In the genomic region with DNA sequence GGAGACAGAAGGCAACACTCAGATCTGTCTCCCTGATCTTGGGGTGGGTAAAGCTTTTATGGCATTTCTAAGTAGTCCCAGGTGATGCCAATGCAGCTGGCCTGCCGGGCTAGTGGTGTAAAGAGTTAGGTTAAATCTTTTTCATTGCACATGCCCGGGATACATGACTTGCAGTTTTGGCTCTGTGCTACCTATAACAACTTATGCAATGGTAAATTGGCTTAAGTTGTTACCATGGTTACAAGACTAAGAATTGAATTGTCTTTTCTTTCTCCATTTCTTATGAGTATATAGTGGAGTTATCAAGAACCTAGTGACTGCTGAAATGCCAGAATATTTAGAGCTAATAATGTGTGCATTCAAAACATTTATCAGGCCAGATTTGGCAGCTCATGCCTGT, we compare ENCODE assay signal across 27 cellular contexts. TPM values are rescaled to one million over a fixed set of nuclear protein-coding genes. Genes with fewer than 3 reads are reported as not detected.
DNase-seq lines count a peak whose midpoint lies in the region; ATAC-seq, FAIRE-seq and TF ChIP-seq lines count a peak whose summit lies in the region.
"Had no signal": no experiment of that assay in that cellular context is flagged by ENCODE, and none has a peak within 500 bp of the region (broad histone marks: within the 10 kb centered on the region; RNA-seq: fewer than 3 reads in every experiment).

No MANE protein-coding gene starts in this region.

- no peak for DNase-seq in mammary epithelial cell
- DNase-seq in breast epithelium (ENCODE audit: low spot score in 2 of 2): no peak
- DNase-seq in K562 (ENCODE audit: extremely low read depth in 1 of 4, low spot score in 3 of 4): no peak
- DNase-seq in dorsolateral prefrontal cortex: no peak
- DNase-seq in activated naive CD4-positive, alpha-beta T cell treated with Interleukin-2 at 50 U/mL for 16 hours: no peak
- no peak for DNase-seq in body of pancreas
- DNase-seq: ACHN; AML-193; BE2C; CD4-positive, alpha-beta T cell; CD8-positive, alpha-beta memory T cell; DMS 273 treated with DMSO at 0.1 percent for 48 hours; DMS53; DMS79 treated with DMSO at 0.1 percent for 48 hours; GF-D8; GOT3; HFFc6 had no signal

- no peak for ATAC-seq in K562
- ATAC-seq in body of pancreas: no peak

- no peaks in the 10 kb centered on the region for H4K20me1 ChIP-seq in mammary epithelial cell (ENCODE audit: insufficient read depth, low read length)
- H4K20me1 ChIP-seq in K562 (replicated peaks; ENCODE audit: control insufficient read depth, insufficient read depth, low read length): no peaks in the 10 kb centered on the region
- H4K20me1 ChIP-seq: BLaER1 treated with 17β-estradiol and CSF1 and Interleukin-3, amounts not matched to agents 10 nM and 100 nM had no signal

- no peak overlapping the region for H3K9ac ChIP-seq in mammary epithelial cell (ENCODE audit: insufficient read depth, low read length)
- H3K9ac ChIP-seq in K562 (ENCODE audit: insufficient read depth in 1 of 2, low read depth in 2 of 2, low read length in 2 of 2): no peak overlapping the region
- H3K9ac ChIP-seq: BLaER1 treated with 17β-estradiol and CSF1 and Interleukin-3, amounts not matched to agents 10 nM and 100 nM had no signal

- H3K4me3 ChIP-seq in mammary epithelial cell (replicated peaks in 1 of 3; ENCODE audit: insufficient read depth in 1 of 3, low read depth in 2 of 3, low read length in 3 of 3) (no peak overlapping the region), breast epithelium (no peak overlapping the region), K562 (no peak overlapping the region), dorsolateral prefrontal cortex (no peak overlapping the region), body of pancreas (no peak overlapping the region)
- H3K4me3 ChIP-seq: BLaER1 treated with 17β-estradiol and CSF1 and Interleukin-3, amounts not matched to agents 10 nM and 100 nM; HAP-1 had no signal

- TF ChIP-seq EP300 in K562 (IDR thresholded peaks at IDR 0.05; ENCODE audit: low read length): no peak

- TF ChIP-seq POLR2A in breast epithelium (IDR thresholded peaks at IDR 0.05): no peak
- TF ChIP-seq POLR2A in K562 (conservative IDR thresholded peaks at IDR 0.05): no peak
- no peak for TF ChIP-seq POLR2A in body of pancreas (IDR thresholded peaks at IDR 0.05)

- H3K79me2 ChIP-seq in mammary epithelial cell (ENCODE audit: insufficient read depth, low read length) (no peaks in the 10 kb centered on the region), K562 (ENCODE audit: control insufficient read depth, insufficient read depth, low read length) (no peaks in the 10 kb centered on the region)

- H3K27me3 ChIP-seq in mammary epithelial cell (ENCODE audit: insufficient read depth, low read length) (no peaks in the 10 kb centered on the region), breast epithelium (no peaks in the 10 kb centered on the region), K562 (ENCODE audit: control insufficient read depth in 2 of 2, insufficient read depth in 2 of 2, low read length in 2 of 2) (no peaks in the 10 kb centered on the region; a peak in 1 of 5 replicates), dorsolateral prefrontal cortex (peaks cover 0 to 23% (median 9%) of the 10 kb centered on the region in 45 donors), body of pancreas (no peaks in the 10 kb centered on the region)
- H3K27me3 ChIP-seq: BE2C had no signal

- H3K4me2 ChIP-seq in mammary epithelial cell (ENCODE audit: insufficient read depth, low read depth, low read length) (no peak overlapping the region), K562 (ENCODE audit: insufficient read depth, low read length) (no peak overlapping the region)
- H3K4me2 ChIP-seq: BLaER1 treated with 17β-estradiol and CSF1 and Interleukin-3, amounts not matched to agents 10 nM and 100 nM had no signal

- TF ChIP-seq RAD21 in K562 (CRISPR knock-in tag; conservative IDR thresholded peaks at IDR 0.05 in 1 of 2, IDR thresholded peaks at IDR 0.05 in 1 of 2): no peak

- H3K36me3 ChIP-seq in mammary epithelial cell (ENCODE audit: insufficient read depth, low read length): no peaks in the 10 kb centered on the region
- no peaks in the 10 kb centered on the region for H3K36me3 ChIP-seq in breast epithelium
- no peaks in the 10 kb centered on the region for H3K36me3 ChIP-seq in K562 (ENCODE audit: control insufficient read depth, insufficient read depth, low read length)
- H3K36me3 ChIP-seq in body of pancreas (replicated peaks in 1 of 2; ENCODE audit: insufficient read depth in 1 of 2, low read depth in 2 of 2): no peaks in the 10 kb centered on the region
- H3K36me3 ChIP-seq: BE2C; BLaER1 treated with 17β-estradiol and CSF1 and Interleukin-3, amounts not matched to agents 10 nM and 100 nM; HAP-1 had no signal

- peak overlapping the region; percentile 33 for H2AFZ ChIP-seq in mammary epithelial cell (ENCODE audit: low read depth, low read length)
- H2AFZ ChIP-seq in K562 (ENCODE audit: low read depth, low read length): no peak overlapping the region

- intact Hi-C loops in mammary epithelial cell (cut with micrococcal nuclease): no loop called here
- intact Hi-C loops in breast epithelium (cut with DNase I; ENCODE audit: low total_unique reads): no loop called here
- intact Hi-C loops in K562 (cut with micrococcal nuclease): no loop called here
- intact Hi-C loops in dorsolateral prefrontal cortex (cut with DNase I): no loop called here
- intact Hi-C loops in body of pancreas (cut with DNase I): no loop called here

- BruUV-seq in mammary epithelial cell (replicated peaks; lab: Mats Ljungman, UMichigan) (no TSS peak), K562 (replicated peaks; lab: Mats Ljungman, UMichigan) (no TSS peak)

- no peaks in the 10 kb centered on the region for H3K9me3 ChIP-seq in mammary epithelial cell (replicated peaks; ENCODE audit: insufficient read depth, low read length)
- H3K9me3 ChIP-seq in breast epithelium: peaks cover 0 to 1% of the 10 kb centered on the region in 2 donors
- H3K9me3 ChIP-seq in K562 (replicated peaks; ENCODE audit: control insufficient read depth, insufficient read depth, low read depth, low read length): no peaks in the 10 kb centered on the region
- no peaks in the 10 kb centered on the region for H3K9me3 ChIP-seq in body of pancreas
- H3K9me3 ChIP-seq: BE2C, HAP-1 had no signal

- WGBS in mammary epithelial cell (ENCODE audit: low coverage, missing lambda C conversion rate): 29% methylated on average over 2 of the region's 2 CpGs
- WGBS in K562 (ENCODE audit: insufficient coverage, low coverage, missing lambda C conversion rate): 2% methylated on average over 2 of the region's 2 CpGs
- 68 to 71% methylated on average over 2 of the region's 2 CpGs for WGBS in body of pancreas, 2 donors

- in situ Hi-C loops in mammary epithelial cell (cut with MboI; ENCODE audit: low sequenced_read_pairs in 2 of 2) (no loop called here), K562 (cut with MboI) (no loop called here)

- FAIRE-seq in K562 (lab: Jason Lieb, UNC): no peak
- FAIRE-seq: A204.1, D721Med, GM12891, GM18507, H54 had no signal

- no peaks in the 10 kb centered on the region for H3K9me1 ChIP-seq in K562 (ENCODE audit: control insufficient read depth, insufficient read depth, low read length)

- POLR2A ChIA-PET in K562 (lab: Yijun Ruan, JAX): no interaction called here

- H3K4me1 ChIP-seq in mammary epithelial cell (ENCODE audit: insufficient read depth, low read length): peaks cover 16% of the 10 kb centered on the region
- peaks cover 0 to 8% of the 10 kb centered on the region in 2 donors for H3K4me1 ChIP-seq in breast epithelium
- H3K4me1 ChIP-seq in K562 (replicated peaks in 1 of 2; ENCODE audit: control insufficient read depth in 2 of 2, insufficient read depth in 2 of 2, low read length in 2 of 2): peaks cover 0 to 5% of the 10 kb centered on the region in 2 experiments; a peak in 1 of 5 replicates
- peaks cover 12% of the 10 kb centered on the region for H3K4me1 ChIP-seq in body of pancreas
- H3K4me1 ChIP-seq: BE2C, HAP-1 had no signal

- dilution Hi-C loops in mammary epithelial cell (cut with HindIII; ENCODE audit: low sequenced_read_pairs): no loop called here

- no peak for TF ChIP-seq CTCF in mammary epithelial cell (conservative IDR thresholded peaks at IDR 0.05 in 1 of 2, IDR thresholded peaks at IDR 0.05 in 1 of 2; ENCODE audit: extremely low read depth in 1 of 2, insufficient read depth in 1 of 2, low read depth in 1 of 2, low read length in 2 of 2)
- TF ChIP-seq CTCF in breast epithelium (IDR thresholded peaks at IDR 0.05): no peak
- no peak for TF ChIP-seq CTCF in K562 (IDR thresholded peaks at IDR 0.05 in 2 of 3, conservative IDR thresholded peaks at IDR 0.05 in 1 of 3; ENCODE audit: insufficient read depth in 2 of 3, low read depth in 1 of 3, low read length in 3 of 3)
- no peak for TF ChIP-seq CTCF in dorsolateral prefrontal cortex (IDR thresholded peaks at IDR 0.05 in 54 of 56, conservative IDR thresholded peaks at IDR 0.05 in 2 of 56; ENCODE audit: low read depth in 1 of 56, partially characterized antibody in 56 of 56)
- TF ChIP-seq CTCF in body of pancreas (IDR thresholded peaks at IDR 0.05): no peak

- CTCF ChIA-PET in mammary epithelial cell (lab: Charles Lee; ENCODE audit: low non-redundant PET) (no interaction called here), K562 (lab: Yijun Ruan, JAX; ENCODE audit: low intra/inter-chr PET ratio) (no interaction called here)

- H3K27ac ChIP-seq in mammary epithelial cell (ENCODE audit: insufficient read depth, low read depth, low read length): no peak overlapping the region
- H3K27ac ChIP-seq in breast epithelium: no peak overlapping the region
- no peak overlapping the region for H3K27ac ChIP-seq in K562 (ENCODE audit: extremely low read depth, low read depth, low read length)
- peak overlapping the region in 40 of 59 donors; percentile 3 to 81 (median 45) for H3K27ac ChIP-seq in dorsolateral prefrontal cortex
- H3K27ac ChIP-seq in body of pancreas: no peak overlapping the region
- H3K27ac ChIP-seq: 22Rv1; BLaER1 treated with 17β-estradiol and CSF1 and Interleukin-3, amounts not matched to agents 10 nM and 100 nM had no signal

RNA-seq across cellular contexts. Expression of a gene that starts 5.3 kb away (rescaled TPM):
- total RNA-seq in mammary epithelial cell: 10 to 100 TPM; 37.3 to 46.9 TPM
- 18.5 TPM for polyA plus RNA-seq in mammary epithelial cell
- polyA minus RNA-seq in mammary epithelial cell: 31.2 TPM
- 10 to 100 TPM in 1 of 3 donors, 1 to 10 TPM in 2; 1.6 to 30.7 (median 7.2) TPM for total RNA-seq in breast epithelium
- not detected in 2 replicates for total RNA-seq in K562 (2011; cell fraction: chromatin; rRNA removed; ENCODE audit: low replicate concordance)
- total RNA-seq in K562 (2011; cell fraction: nucleolus; rRNA removed): not detected in 2 replicates
- total RNA-seq in K562 (2011; cell fraction: nucleoplasm; rRNA removed): not detected in 2 replicates
- total RNA-seq in K562 (2014; rRNA removed): not detected in 2 replicates
- not detected in 2 replicates for total RNA-seq in K562 (2014; rRNA removed; fragmentation: Illumina TruSeq; extraction: Trizol)
- not detected in 2 replicates for total RNA-seq in K562 (2015; rRNA removed; fragmentation: Illumina TruSeq; extraction: Trizol)
- total RNA-seq in K562 (2021): 0.04 TPM in 1 of 2 replicates, not detected in the other
- not detected in 2 replicates for polyA plus RNA-seq in K562 (2011; rRNA removed)
- not detected in 2 replicates for polyA plus RNA-seq in K562 (2011; cell fraction: cytosol; rRNA removed)
- not detected in 2 replicates for polyA plus RNA-seq in K562 (2011; cell fraction: nucleus; rRNA removed)
- polyA plus RNA-seq in K562 (2012): not detected in 2 replicates
- polyA plus RNA-seq in K562 (2014; fragmentation: Illumina TruSeq; extraction: Trizol): not detected in 2 replicates
- not detected for polyA plus RNA-seq in K562 (2014; fragmentation: Nextera tagmentation; extraction: Ambion mirVana)
- polyA plus RNA-seq in K562 (2014; rRNA removed): not detected in 2 replicates
- polyA minus RNA-seq in K562 (2011; rRNA and poly(A)+ RNA removed): not detected in 2 replicates
- not detected in 2 replicates for polyA minus RNA-seq in K562 (2011; cell fraction: cytosol; rRNA and poly(A)+ RNA removed)
- not detected in 2 replicates for polyA minus RNA-seq in K562 (2011; cell fraction: nucleus; rRNA and poly(A)+ RNA removed)
- 10 to 100 TPM in 2 of 120 experiments, 1 to 10 TPM in 118; 2.2 to 13.2 (median 5.2) TPM for total RNA-seq in dorsolateral prefrontal cortex
- total RNA-seq in body of pancreas: 10 to 100 TPM; 16.6 to 20.4 TPM
- total RNA-seq: G401, HFFc6 had no signal
- polyA plus RNA-seq: CD14-positive monocyte had no signal

Comparison
In these comparisons a context has a peak if more than half of its experiments do, and no peak if none do; other contexts are left out.
1. H3K27ac ChIP-seq: peak in dorsolateral prefrontal cortex (40 of 59); none in mammary epithelial cell (single experiment), breast epithelium (0 of 2), K562 (single experiment) and body of pancreas (0 of 4).